20 cellular contexts compared by ENCODE assay signal in genomic region chr5:129199308-129199707, GRCh38.
"Had no signal": no experiment of that assay in that cellular context is flagged by ENCODE, and none has a peak within 500 bp of the region (broad histone marks: within the 10 kb centered on the region; RNA-seq: fewer than 3 reads in every experiment).

No MANE protein-coding gene starts in this region.

- H3K4me3 ChIP-seq: adrenal gland, left lung, spleen, thoracic aorta, upper lobe of left lung had no signal

- H3K4me1 ChIP-seq: adrenal gland, left lung, parathyroid adenoma, spleen, upper lobe of left lung had no signal

- H3K27ac ChIP-seq: adrenal gland, left lung, parathyroid adenoma, spleen, thoracic aorta, upper lobe of left lung had no signal

- H3K9me3 ChIP-seq: adrenal gland, left lung, spleen, thoracic aorta, upper lobe of left lung had no signal

- DNase-seq: activated CD4-positive, alpha-beta T cell treated with anti-CD3 and anti-CD28 coated beads for 36 hours; activated CD4-positive, alpha-beta T cell treated with anti-CD3 and anti-CD28 coated beads, Interleukin-2, amount 50 U/mL, for 48 hours; activated gamma-delta T cell treated with Interleukin-2 at 50 U/mL for 16 hours; activated T-cell treated with anti-CD3 and anti-CD28 coated beads for 4 hours; adrenal gland; effector CD4-positive, alpha-beta T cell; head of caudate nucleus; kidney; left lung; mammary epithelial cell; midbrain; spleen; stimulated activated CD4-positive, alpha-beta T cell treated with anti-CD3 and anti-CD28 coated beads, Interleukin-4, amount 100 ng/mL, for 4 hours; T-helper 9 cell; upper lobe of left lung had no signal

- ATAC-seq: activated CD4-positive, alpha-beta T cell treated with anti-CD3 and anti-CD28 coated beads for 36 hours; activated naive CD4-positive, alpha-beta T cell treated with anti-CD3 and anti-CD28 coated beads, Interleukin-2, amount 50 U/mL, for 72 hours; left lung; stimulated activated memory B cell treated with anti-CD40 and anti-IgM and Interleukin-4, amounts not matched to agents 10 μg/mL and 1 μg/mL and 100 μg/mL, for 72 hours; WTC11 had no signal

- H3K27me3 ChIP-seq: adrenal gland, left lung, spleen, upper lobe of left lung had no signal

- H2AFZ ChIP-seq: parathyroid adenoma had no signal

- H3K79me2 ChIP-seq: parathyroid adenoma had no signal

- H3K36me3 ChIP-seq: adrenal gland, left lung, spleen, thoracic aorta, upper lobe of left lung had no signal

- H3K9ac ChIP-seq: parathyroid adenoma had no signal
